8 cellular contexts compared by ENCODE assay signal in the genomic region with DNA sequence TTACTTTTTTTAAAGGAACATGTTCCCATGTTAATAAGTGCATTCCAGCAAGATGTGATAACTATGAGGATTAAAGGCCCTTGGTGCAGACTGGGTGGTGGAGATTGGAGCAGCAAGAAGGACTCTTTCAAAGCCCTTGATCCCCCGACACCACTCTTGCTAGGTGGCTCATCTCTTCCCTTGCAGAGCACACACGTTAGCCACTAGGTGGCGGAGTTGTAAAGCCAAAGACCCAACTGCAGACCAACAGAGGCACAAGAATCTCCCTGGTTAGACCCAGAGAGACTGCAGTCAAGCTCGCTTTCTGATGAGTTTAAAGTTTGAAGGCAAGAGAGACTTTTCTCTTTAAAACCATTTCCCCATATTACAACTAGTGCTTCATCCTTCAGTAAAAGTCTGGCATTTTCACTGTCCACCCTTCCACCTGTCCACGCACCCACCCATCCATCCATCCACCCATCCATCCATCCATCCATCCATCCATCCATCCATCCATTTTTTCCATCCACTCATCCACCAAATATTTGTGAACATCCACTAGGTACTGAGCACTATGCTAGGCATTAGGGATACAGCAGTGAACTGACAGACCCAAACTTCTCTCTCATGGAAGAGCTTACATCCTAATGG.
DNase-seq lines count a peak whose midpoint lies in the region; ATAC-seq, FAIRE-seq and TF ChIP-seq lines count a peak whose summit lies in the region.

No MANE protein-coding gene starts in this region.

- no peak for ATAC-seq in CD4-positive, CD25-positive, alpha-beta regulatory T cell (ENCODE audit: low read depth in 2 of 2)
- peak; percentile 76 for ATAC-seq in GM19372 (IDR thresholded peaks at IDR 0.05; ENCODE audit: low read depth, unreplicated experiment)
- ATAC-seq in gastroesophageal sphincter = peak; percentile 51

- no peaks in the 10 kb centered on the region for H3K4me1 ChIP-seq in CD4-positive, CD25-positive, alpha-beta regulatory T cell (ENCODE audit: control insufficient read depth, insufficient read depth, low read length, poor library complexity, severe bottlenecking)
- no peaks in the 10 kb centered on the region for H3K4me1 ChIP-seq in gastroesophageal sphincter
- no peaks in the 10 kb centered on the region for H3K4me1 ChIP-seq in trophoblast cell (ENCODE audit: control insufficient read depth in 1 of 2, insufficient read depth in 2 of 2, low read length in 2 of 2)
- H3K4me1 ChIP-seq in vagina = no peaks in the 10 kb centered on the region

- no peak overlapping the region for H4K12ac ChIP-seq in trophoblast cell (ENCODE audit: low read depth, low read length)

- DNase-seq in CD4-positive, CD25-positive, alpha-beta regulatory T cell = peak; percentile 3 to 69 (median 36)
- DNase-seq in KG1 (lab: John Stamatoyannopoulos, UW) (peak; percentile 65), RCC 7860 (ENCODE audit: low spot score) (peak; percentile 56), trophoblast cell (peak; percentile 68 to 94), vagina (ENCODE audit: extremely low spot score in 2 of 2) (no peak)
- DNase-seq in activated effector memory CD4-positive, alpha-beta T cell treated with Interleukin-2 at 50 U/mL for 16 hours = peak; percentile 4

- no peak overlapping the region for H2BK5ac ChIP-seq in trophoblast cell (ENCODE audit: low read depth, low read length, poor library complexity)

- H3K79me1 ChIP-seq in trophoblast cell (ENCODE audit: low read length) = no peaks in the 10 kb centered on the region

- no peak overlapping the region for H3K4ac ChIP-seq in trophoblast cell (ENCODE audit: low read depth, low read length)

- H3K27ac Mint-ChIP-seq in CD4-positive, CD25-positive, alpha-beta regulatory T cell = no peak overlapping the region

- H3K14ac ChIP-seq in trophoblast cell (ENCODE audit: low read length) = no peak overlapping the region

- H2AFZ ChIP-seq in trophoblast cell (ENCODE audit: insufficient read depth, low read length, poor library complexity) = no peak overlapping the region

- intact Hi-C loops in vagina (cut with DNase I) = loop anchor here (5.0 kb wide), 1 partner anchor 491 kb away; a partner anchor contains a TSS

- no peak overlapping the region for H3K4me2 ChIP-seq in trophoblast cell (ENCODE audit: low read length)

- H3K4me3 Mint-ChIP-seq in CD4-positive, CD25-positive, alpha-beta regulatory T cell = no peak overlapping the region

- no peak overlapping the region for H2BK120ac ChIP-seq in trophoblast cell (ENCODE audit: insufficient read depth, low read length, poor library complexity)

- no peak overlapping the region for H3K27ac ChIP-seq in CD4-positive, CD25-positive, alpha-beta regulatory T cell (ENCODE audit: insufficient read depth, low read length, poor library complexity, severe bottlenecking)
- H3K27ac ChIP-seq in gastroesophageal sphincter (no peak overlapping the region), trophoblast cell (ENCODE audit: low read depth, low read length) (no peak overlapping the region), vagina (no peak overlapping the region)

- peak; percentile 62 to 85 (median 79) for TF ChIP-seq CTCF in gastroesophageal sphincter (IDR thresholded peaks at IDR 0.05)
- TF ChIP-seq CTCF in vagina (IDR thresholded peaks at IDR 0.05) = peak; percentile 49 to 72 (median 58)

- no peak overlapping the region for H2AK5ac ChIP-seq in trophoblast cell (ENCODE audit: low read length)

- H2BK12ac ChIP-seq in trophoblast cell (ENCODE audit: low read length) = no peak overlapping the region

- no peak overlapping the region for H4K91ac ChIP-seq in trophoblast cell (ENCODE audit: low read depth, low read length)

- no peak overlapping the region for H3K4me3 ChIP-seq in CD4-positive, CD25-positive, alpha-beta regulatory T cell (ENCODE audit: low read depth, low read length)
- H3K4me3 ChIP-seq in gastroesophageal sphincter = no peak overlapping the region
- H3K4me3 ChIP-seq in trophoblast cell (ENCODE audit: low read depth, low read length) = no peak overlapping the region
- H3K4me3 ChIP-seq in vagina = no peak overlapping the region

- no peak overlapping the region for H3K18ac ChIP-seq in trophoblast cell (ENCODE audit: low read length)

- no peak for FAIRE-seq in RCC 7860 (lab: Jason Lieb, UNC)

- H3K9me3 Mint-ChIP-seq in CD4-positive, CD25-positive, alpha-beta regulatory T cell = no peaks in the 10 kb centered on the region

- H3K27me3 Mint-ChIP-seq in CD4-positive, CD25-positive, alpha-beta regulatory T cell = no peaks in the 10 kb centered on the region

- no peak overlapping the region for H3K23ac ChIP-seq in trophoblast cell (ENCODE audit: low read length)

- H3K79me2 ChIP-seq in trophoblast cell (ENCODE audit: control insufficient read depth, insufficient read depth, low read length, poor library complexity) = no peaks in the 10 kb centered on the region

- H3K9me3 ChIP-seq in CD4-positive, CD25-positive, alpha-beta regulatory T cell (ENCODE audit: control insufficient read depth in 2 of 2, low read length in 2 of 2) = no peaks in the 10 kb centered on the region
- H3K9me3 ChIP-seq in gastroesophageal sphincter (no peaks in the 10 kb centered on the region), trophoblast cell (ENCODE audit: insufficient read depth, low read depth, low read length) (no peaks in the 10 kb centered on the region), vagina (no peaks in the 10 kb centered on the region)

- H3K4me1 Mint-ChIP-seq in CD4-positive, CD25-positive, alpha-beta regulatory T cell = no peaks in the 10 kb centered on the region

- H3K27me3 ChIP-seq in CD4-positive, CD25-positive, alpha-beta regulatory T cell (ENCODE audit: control insufficient read depth, insufficient read depth, low read length) = no peaks in the 10 kb centered on the region
- H3K27me3 ChIP-seq in gastroesophageal sphincter (peaks cover 45% of the 10 kb centered on the region), trophoblast cell (ENCODE audit: insufficient read depth, low read length) (no peaks in the 10 kb centered on the region), vagina (no peaks in the 10 kb centered on the region)

- no peak for TF ChIP-seq POLR2A in gastroesophageal sphincter (IDR thresholded peaks at IDR 0.05)
- no peak for TF ChIP-seq POLR2A in vagina (IDR thresholded peaks at IDR 0.05)

- no peak overlapping the region for H3K9ac ChIP-seq in trophoblast cell (ENCODE audit: low read length)

- H4K8ac ChIP-seq in trophoblast cell (ENCODE audit: low read depth, low read length) = no peak overlapping the region

- no peaks in the 10 kb centered on the region for H3K36me3 ChIP-seq in CD4-positive, CD25-positive, alpha-beta regulatory T cell (ENCODE audit: control insufficient read depth, insufficient read depth, low read length)
- no peaks in the 10 kb centered on the region for H3K36me3 ChIP-seq in gastroesophageal sphincter
- no peaks in the 10 kb centered on the region for H3K36me3 ChIP-seq in trophoblast cell (ENCODE audit: control insufficient read depth in 1 of 2, insufficient read depth in 2 of 2, low read length in 2 of 2)
- no peaks in the 10 kb centered on the region for H3K36me3 ChIP-seq in vagina

- TF ChIP-seq EP300 in gastroesophageal sphincter (IDR thresholded peaks at IDR 0.05) = no peak

- 5 to 23% methylated on average over 4 to 5 of the region's 5 CpGs for WGBS in gastroesophageal sphincter (ENCODE audit: low coverage in 1 of 2), 2 donors
- whole genome bisulfite sequencing in trophoblast cell (ENCODE audit: extremely low coverage, insufficient coverage, insufficient read length) = no CpG with 5 or more reads among the region's 5 CpGs

- H3K36me3 Mint-ChIP-seq in CD4-positive, CD25-positive, alpha-beta regulatory T cell = no peaks in the 10 kb centered on the region

Comparison
In these comparisons a context has a peak if more than half of its experiments do, and no peak if none do; other contexts are left out.
1. ATAC-seq: peak in GM19372 (single experiment) and gastroesophageal sphincter (single experiment); none in CD4-positive, CD25-positive, alpha-beta regulatory T cell (0 of 2).
2. DNase-seq: peak in CD4-positive, CD25-positive, alpha-beta regulatory T cell (3 of 3), KG1 (single experiment), RCC 7860 (single experiment), activated effector memory CD4-positive, alpha-beta T cell treated with Interleukin-2 at 50 U/mL for 16 hours (single experiment) and trophoblast cell (2 of 2); none in vagina (0 of 2).